14 cellular contexts compared by ENCODE assay signal in genomic region chr6:32183483-32184083, GRCh38. TPM values are rescaled to one million over a fixed set of nuclear protein-coding genes. Genes with fewer than 3 reads are reported as not detected.
A peak's percentile ranks its signal among the peaks of the same experiment; 100 is the strongest.
DNase-seq lines count a peak whose midpoint lies in the region; ATAC-seq and TF ChIP-seq lines count a peak whose summit lies in the region.
"Had no signal": no experiment of that assay in that cellular context is flagged by ENCODE, and none has a peak within 500 bp of the region (broad histone marks: within the 10 kb centered on the region; RNA-seq: fewer than 3 reads in every experiment).

No MANE protein-coding gene starts in this region.

- H3K9me3 ChIP-seq in A673 (ENCODE audit: low read depth, low read length, poor library complexity, severe bottlenecking) (no peaks in the 10 kb centered on the region), DND-41 (ENCODE audit: insufficient read depth, low read length, severe bottlenecking) (no peaks in the 10 kb centered on the region), endodermal cell (ENCODE audit: control insufficient read depth, low read length) (no peaks in the 10 kb centered on the region), neutrophil (no peaks in the 10 kb centered on the region)
- H3K9me3 ChIP-seq: pancreas had no signal

- H3K27me3 ChIP-seq in A673 (replicated peaks; ENCODE audit: insufficient read depth, low read depth, low read length, poor library complexity): no peaks in the 10 kb centered on the region
- H3K27me3 ChIP-seq in DND-41 (ENCODE audit: insufficient read depth, low read length, poor library complexity): no peaks in the 10 kb centered on the region
- no peaks in the 10 kb centered on the region for H3K27me3 ChIP-seq in endodermal cell (ENCODE audit: control insufficient read depth, insufficient read depth, low read length, poor library complexity, severe bottlenecking)
- no peaks in the 10 kb centered on the region for H3K27me3 ChIP-seq in neutrophil
- H3K27me3 ChIP-seq: pancreas had no signal

- POLR2A ChIA-PET in A673 (lab: Charles Lee; ENCODE audit: low non-redundant PET) (no interaction called here), T-cell (lab: Charles Lee) (no interaction called here)

- H3K27me3 Mint-ChIP-seq in endodermal cell (ENCODE audit: insufficient read depth): no peaks in the 10 kb centered on the region
- no peaks in the 10 kb centered on the region for H3K27me3 Mint-ChIP-seq in T-cell
- H3K27me3 Mint-ChIP-seq in activated naive CD4-positive, alpha-beta T cell treated with anti-CD3 and anti-CD28 coated beads for 36 hours (ENCODE audit: low read depth): no peaks in the 10 kb centered on the region

- H3K36me3 ChIP-seq in A673 (ENCODE audit: insufficient read depth, low read length, poor library complexity, severe bottlenecking) (peaks cover 45% of the 10 kb centered on the region), DND-41 (ENCODE audit: insufficient read depth, low read length) (peaks cover 80% of the 10 kb centered on the region), endodermal cell (ENCODE audit: control insufficient read depth, insufficient read depth, low read length) (peaks cover 31% of the 10 kb centered on the region), neutrophil (peaks cover 71% of the 10 kb centered on the region)
- H3K36me3 ChIP-seq: pancreas had no signal

- H3K27ac ChIP-seq in A673 (ENCODE audit: low read depth, low read length, poor library complexity, severe bottlenecking) (peak overlapping the region; percentile 37), DND-41 (ENCODE audit: low read length) (no peak overlapping the region), endodermal cell (ENCODE audit: low read depth, low read length) (no peak overlapping the region), neutrophil (peak overlapping the region; percentile 97)
- H3K27ac ChIP-seq: pancreas had no signal

- peaks cover 35% of the 10 kb centered on the region for H3K79me2 ChIP-seq in DND-41 (ENCODE audit: insufficient read depth, low read length)

- H3K4me2 ChIP-seq in DND-41 (ENCODE audit: insufficient read depth, low read length): no peak overlapping the region

- H3K9me3 Mint-ChIP-seq in endodermal cell (no peaks in the 10 kb centered on the region), T-cell (no peaks in the 10 kb centered on the region)
- H3K9me3 Mint-ChIP-seq in activated naive CD4-positive, alpha-beta T cell treated with anti-CD3 and anti-CD28 coated beads for 36 hours: no peaks in the 10 kb centered on the region

- TF ChIP-seq CTCF in A673 (conservative IDR thresholded peaks at IDR 0.05; ENCODE audit: low read depth, low read length) (no peak), DND-41 (IDR thresholded peaks at IDR 0.05; ENCODE audit: borderline replicate concordance, extremely low read depth, low read length, poor library complexity, severe bottlenecking) (no peak), endodermal cell (conservative IDR thresholded peaks at IDR 0.05) (no peak), neutrophil (IDR thresholded peaks at IDR 0.05) (no peak)

- intact Hi-C loops in A673 (cut with micrococcal nuclease; ENCODE audit: unreplicated experiment): no loop called here
- intact Hi-C loops in activated naive CD4-positive, alpha-beta T cell treated with anti-CD3 and anti-CD28 coated beads for 36 hours (cut with micrococcal nuclease): no loop called here

- H4K20me1 ChIP-seq in DND-41 (ENCODE audit: insufficient read depth, low read length): no peaks in the 10 kb centered on the region

- ATAC-seq in DND-41 (ENCODE audit: insufficient read depth, low read depth) (peak; percentile 10; the same call in 1 of the 3 replicates), T-cell (replicated peaks in 1 of 4) (no peak)
- ATAC-seq: pancreas had no signal

- peak overlapping the region; percentile 21 for H3K27ac Mint-ChIP-seq in endodermal cell
- H3K27ac Mint-ChIP-seq in T-cell: peak overlapping the region in 1 of 2 donors; percentile 66
- H3K27ac Mint-ChIP-seq in activated naive CD4-positive, alpha-beta T cell treated with anti-CD3 and anti-CD28 coated beads for 36 hours: no peak overlapping the region

- H2AFZ ChIP-seq in DND-41 (ENCODE audit: low read depth, low read length): no peak overlapping the region

- DNase-seq in A673 (ENCODE audit: low spot score) (no peak), DND-41 (no peak), endodermal cell (no peak), T-cell (no peak), HUDEP-2 (lab: John Stamatoyannopoulos, UW; ENCODE audit: unreplicated experiment in 76 of 76) (no peak), NCI-H2029 (lab: John Stamatoyannopoulos, UW) (no peak)
- no peak for DNase-seq in activated naive CD4-positive, alpha-beta T cell treated with anti-CD3 and anti-CD28 coated beads for 36 hours
- DNase-seq: activated naive CD4-positive, alpha-beta T cell treated with anti-CD3 and anti-CD28 coated beads, Interleukin-2, amount 50 U/mL, for 16 hours; cerebellar nuclear complex; Karpas-422; NCI-H1694 treated with DMSO at 0.1 percent for 48 hours; NCI-H69 had no signal

- no peak overlapping the region for H3K4me3 Mint-ChIP-seq in endodermal cell
- H3K4me3 Mint-ChIP-seq in T-cell: no peak overlapping the region
- no peak overlapping the region for H3K4me3 Mint-ChIP-seq in activated naive CD4-positive, alpha-beta T cell treated with anti-CD3 and anti-CD28 coated beads for 36 hours

- H3K36me3 Mint-ChIP-seq in endodermal cell (ENCODE audit: low read depth): peaks cover 54% of the 10 kb centered on the region
- peaks cover 40% of the 10 kb centered on the region for H3K36me3 Mint-ChIP-seq in T-cell
- H3K36me3 Mint-ChIP-seq in activated naive CD4-positive, alpha-beta T cell treated with anti-CD3 and anti-CD28 coated beads for 36 hours (ENCODE audit: low read depth): peaks cover 29% of the 10 kb centered on the region

- H3K4me1 ChIP-seq in A673 (ENCODE audit: insufficient read depth, low read length, poor library complexity, severe bottlenecking) (peaks cover 7% of the 10 kb centered on the region), DND-41 (ENCODE audit: insufficient read depth, low read length) (peaks cover 43% of the 10 kb centered on the region), endodermal cell (ENCODE audit: control insufficient read depth, insufficient read depth, low read length) (no peaks in the 10 kb centered on the region), neutrophil (ENCODE audit: control insufficient read depth in 1 of 2, insufficient read depth in 1 of 2, low read depth in 1 of 2, low read length in 1 of 2) (peaks cover 40 to 51% of the 10 kb centered on the region in 2 experiments)

- H3K4me3 ChIP-seq in A673 (ENCODE audit: low read depth, low read length, poor library complexity, severe bottlenecking): no peak overlapping the region
- no peak overlapping the region for H3K4me3 ChIP-seq in DND-41 (ENCODE audit: low read depth in 1 of 2, low read length in 2 of 2)
- H3K4me3 ChIP-seq in endodermal cell (ENCODE audit: low read length): no peak overlapping the region
- no peak overlapping the region for H3K4me3 ChIP-seq in neutrophil (ENCODE audit: low read depth in 1 of 2, low read length in 1 of 2)
- H3K4me3 ChIP-seq: pancreas had no signal

- BruUV-seq in A673 (replicated peaks; lab: Mats Ljungman, UMichigan): no TSS peak

- H3K9ac ChIP-seq in DND-41 (ENCODE audit: low read depth, low read length) (no peak overlapping the region), endodermal cell (ENCODE audit: extremely low read depth, low read length, poor library complexity, severe bottlenecking) (no peak overlapping the region)

- H3K4me1 Mint-ChIP-seq in endodermal cell (peaks cover 38% of the 10 kb centered on the region), T-cell (peaks cover 68 to 81% (median 74%) of the 10 kb centered on the region in 3 donors)
- H3K4me1 Mint-ChIP-seq in activated naive CD4-positive, alpha-beta T cell treated with anti-CD3 and anti-CD28 coated beads for 36 hours (ENCODE audit: low read depth): peaks cover 69% of the 10 kb centered on the region

- CTCF ChIA-PET in A673 (lab: Charles Lee): no interaction called here
- CTCF ChIA-PET in T-cell (lab: Charles Lee): no interaction called here
- CTCF ChIA-PET in activated naive CD4-positive, alpha-beta T cell treated with anti-CD3 and anti-CD28 coated beads for 36 hours (lab: Charles Lee): no interaction called here

- 88 to 92% methylated on average over 13 to 15 of the region's 15 CpGs for WGBS in endodermal cell (ENCODE audit: insufficient coverage in 1 of 2, insufficient read length in 1 of 2), 2 experiments

RNA-seq across cellular contexts. Expression of gene AGER, which starts 0.5 kb away (rescaled TPM):
- 13.3 and 18.8 TPM in 2 replicates for total RNA-seq in A673 (2021)
- total RNA-seq in endodermal cell: 10 to 100 TPM; 29.8 to 35.2 TPM
- polyA plus RNA-seq in endodermal cell (2013, experiment 1 of 2): 16.4 TPM
- 11.9 TPM for polyA plus RNA-seq in endodermal cell (2013, experiment 2 of 2)
- total RNA-seq in T-cell: 10 to 100 TPM; 42.6 to 81.4 (median 67.7) TPM
- total RNA-seq in activated naive CD4-positive, alpha-beta T cell treated with anti-CD3 and anti-CD28 coated beads for 36 hours: 10 to 100 TPM; 15.6 to 17.0 TPM

RNA-seq across cellular contexts. Expression of gene RNF5, which starts 5.4 kb away (rescaled TPM):
- total RNA-seq in A673 (2021) (62.9 and 67.0 TPM in 2 replicates), endodermal cell (10 to 100 TPM; 68.0 to 71.3 TPM), T-cell (10 to 100 TPM; 23.6 to 49.3 (median 44.6) TPM)
- 114 TPM for polyA plus RNA-seq in endodermal cell (2013, experiment 1 of 2)
- polyA plus RNA-seq in endodermal cell (2013, experiment 2 of 2): 109 TPM
- 10 to 100 TPM; 39.5 to 39.9 TPM for total RNA-seq in activated naive CD4-positive, alpha-beta T cell treated with anti-CD3 and anti-CD28 coated beads for 36 hours

RNA-seq across cellular contexts. Expression of gene PBX2, which starts 6.4 kb away (rescaled TPM):
- total RNA-seq in A673 (2021) (84.0 and 97.2 TPM in 2 replicates), endodermal cell (100 to 1,000 TPM; 246 to 263 TPM), T-cell (100 to 1,000 TPM; 124 to 171 (median 148) TPM)
- 184 TPM for polyA plus RNA-seq in endodermal cell (2013, experiment 1 of 2)
- 171 TPM for polyA plus RNA-seq in endodermal cell (2013, experiment 2 of 2)
- 10 to 100 TPM; 46.5 to 47.7 TPM for total RNA-seq in activated naive CD4-positive, alpha-beta T cell treated with anti-CD3 and anti-CD28 coated beads for 36 hours

RNA-seq across cellular contexts. Expression of gene AGPAT1, which starts 7.7 kb away (rescaled TPM):
- total RNA-seq in A673 (2021) (102 and 108 TPM in 2 replicates), endodermal cell (100 to 1,000 TPM; 124 to 147 TPM), T-cell (10 to 100 TPM; 23.5 to 34.6 (median 31.0) TPM)
- polyA plus RNA-seq in endodermal cell (2013, experiment 1 of 2): 126 TPM
- polyA plus RNA-seq in endodermal cell (2013, experiment 2 of 2): 113 TPM
- 10 to 100 TPM; 25.8 to 26.5 TPM for total RNA-seq in activated naive CD4-positive, alpha-beta T cell treated with anti-CD3 and anti-CD28 coated beads for 36 hours

RNA-seq across cellular contexts. Expression of gene GPSM3, which starts 8.9 kb away (rescaled TPM):
- total RNA-seq in A673 (2021) (4.8 and 6.0 TPM in 2 replicates), endodermal cell (10 to 100 TPM; 12.9 to 25.0 TPM), T-cell (100 to 1,000 TPM; 267 to 311 (median 274) TPM)
- 5.7 TPM for polyA plus RNA-seq in endodermal cell (2013, experiment 1 of 2)
- 6.7 TPM for polyA plus RNA-seq in endodermal cell (2013, experiment 2 of 2)
- total RNA-seq in activated naive CD4-positive, alpha-beta T cell treated with anti-CD3 and anti-CD28 coated beads for 36 hours: 10 to 100 TPM; 71.8 to 72.1 TPM

Comparison
In these comparisons a context has a peak if more than half of its experiments do, and no peak if none do; other contexts are left out.
1. H3K27ac ChIP-seq: peak in A673 (single experiment) and neutrophil (single experiment); none in DND-41 (single experiment) and endodermal cell (single experiment).